1 cellular context compared by ENCODE assay signal in the genomic region with DNA sequence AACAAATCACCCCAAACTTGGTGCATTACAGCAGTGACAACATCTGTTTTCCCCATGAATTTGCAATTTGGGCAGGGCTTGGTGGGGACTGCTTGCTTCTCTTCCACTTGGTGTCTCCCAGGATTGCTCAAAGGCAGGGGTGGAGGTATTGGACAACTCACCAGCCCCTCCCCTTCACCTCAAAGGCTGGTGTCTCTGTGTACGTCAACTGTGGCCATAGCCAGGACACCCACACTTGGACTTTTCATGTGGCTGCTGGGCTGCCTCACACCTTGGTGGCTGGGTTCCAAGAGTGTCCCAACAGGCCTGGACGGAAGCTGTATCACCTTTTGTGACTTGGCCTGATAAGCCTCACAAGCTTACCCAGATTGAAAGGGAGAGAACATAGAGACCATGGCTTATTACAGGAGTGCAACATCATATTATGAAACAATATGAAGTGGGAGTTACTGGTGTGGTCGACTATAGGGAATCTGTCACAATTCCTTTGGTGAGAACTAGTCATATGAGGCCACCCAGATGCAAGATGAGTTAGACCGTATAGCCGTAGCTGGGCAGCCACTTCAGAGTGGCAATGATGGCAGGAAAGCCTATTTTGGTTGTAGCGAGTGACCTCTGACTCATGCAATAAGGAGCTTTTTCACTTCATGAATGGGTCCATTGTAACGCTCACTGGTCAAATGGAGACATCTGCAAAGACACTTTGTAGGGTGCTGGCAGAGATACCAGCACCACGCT.
TF ChIP-seq lines count a peak whose summit lies in the region.

No MANE protein-coding gene starts in this region.

TF ChIP-seq in HepG2, 621 proteins besides CTCF, POLR2A, EP300 and RAD21 (continued from another document and continues in another):
- TF ChIP-seq ZSCAN21 (CRISPR knock-in tag; IDR thresholded peaks at IDR 0.05; ENCODE audit: borderline replicate concordance) (no peak), ZFP1 (CRISPR knock-in tag; IDR thresholded peaks at IDR 0.05) (0 out of 2 replicates have a peak, but pooled peaks have one; percentile 55), POLR2G (IDR thresholded peaks at IDR 0.05; ENCODE audit: low read depth, low read length) (peak; percentile 30), SSRP1 (CRISPR knock-in tag; IDR thresholded peaks at IDR 0.05) (no peak), SCMH1 (CRISPR knock-in tag; IDR thresholded peaks at IDR 0.05; ENCODE audit: borderline replicate concordance) (no peak), ZNF12 (CRISPR knock-in tag; IDR thresholded peaks at IDR 0.05) (0 out of 2 replicates have a peak, but pooled peaks have one; percentile 45), ZNF234 (CRISPR knock-in tag; conservative IDR thresholded peaks at IDR 0.05) (no peak), MAFF (IDR thresholded peaks at IDR 0.05; ENCODE audit: low read depth, low read length) (no peak), JUNB (CRISPR knock-in tag; IDR thresholded peaks at IDR 0.05; ENCODE audit: borderline replicate concordance) (no peak), ZNF629 (CRISPR knock-in tag; conservative IDR thresholded peaks at IDR 0.05) (peak; percentile 34; the same call in 1 of the 2 replicates), ZNF331 (CRISPR knock-in tag; IDR thresholded peaks at IDR 0.05) (peak; percentile 13; the same call in 1 of the 2 replicates), NFKBIZ (CRISPR knock-in tag; IDR thresholded peaks at IDR 0.05) (no peak), SRF (IDR thresholded peaks at IDR 0.05; ENCODE audit: low read depth, low read length) (no peak), NCOA1 (CRISPR knock-in tag; IDR thresholded peaks at IDR 0.05) (no peak), ZNF337 (CRISPR knock-in tag; IDR thresholded peaks at IDR 0.05; ENCODE audit: borderline replicate concordance, low read depth) (no peak), REPIN1 (CRISPR knock-in tag; IDR thresholded peaks at IDR 0.05; ENCODE audit: borderline replicate concordance, low read depth) (no peak), FOSL1 (CRISPR knock-in tag; IDR thresholded peaks at IDR 0.05; ENCODE audit: borderline replicate concordance) (peak; percentile 53; the same call in 1 of the 2 replicates)
- TF ChIP-seq, protein P1, sequence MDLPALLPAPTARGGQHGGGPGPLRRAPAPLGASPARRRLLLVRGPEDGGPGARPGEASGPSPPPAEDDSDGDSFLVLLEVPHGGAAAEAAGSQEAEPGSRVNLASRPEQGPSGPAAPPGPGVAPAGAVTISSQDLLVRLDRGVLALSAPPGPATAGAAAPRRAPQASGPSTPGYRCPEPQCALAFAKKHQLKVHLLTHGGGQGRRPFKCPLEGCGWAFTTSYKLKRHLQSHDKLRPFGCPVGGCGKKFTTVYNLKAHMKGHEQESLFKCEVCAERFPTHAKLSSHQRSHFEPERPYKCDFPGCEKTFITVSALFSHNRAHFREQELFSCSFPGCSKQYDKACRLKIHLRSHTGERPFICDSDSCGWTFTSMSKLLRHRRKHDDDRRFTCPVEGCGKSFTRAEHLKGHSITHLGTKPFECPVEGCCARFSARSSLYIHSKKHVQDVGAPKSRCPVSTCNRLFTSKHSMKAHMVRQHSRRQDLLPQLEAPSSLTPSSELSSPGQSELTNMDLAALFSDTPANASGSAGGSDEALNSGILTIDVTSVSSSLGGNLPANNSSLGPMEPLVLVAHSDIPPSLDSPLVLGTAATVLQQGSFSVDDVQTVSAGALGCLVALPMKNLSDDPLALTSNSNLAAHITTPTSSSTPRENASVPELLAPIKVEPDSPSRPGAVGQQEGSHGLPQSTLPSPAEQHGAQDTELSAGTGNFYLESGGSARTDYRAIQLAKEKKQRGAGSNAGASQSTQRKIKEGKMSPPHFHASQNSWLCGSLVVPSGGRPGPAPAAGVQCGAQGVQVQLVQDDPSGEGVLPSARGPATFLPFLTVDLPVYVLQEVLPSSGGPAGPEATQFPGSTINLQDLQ (CRISPR knock-in tag; IDR thresholded peaks at IDR 0.05): 0 out of 2 replicates have a peak, but pooled peaks have one; percentile 40
- TF ChIP-seq, protein P2, sequence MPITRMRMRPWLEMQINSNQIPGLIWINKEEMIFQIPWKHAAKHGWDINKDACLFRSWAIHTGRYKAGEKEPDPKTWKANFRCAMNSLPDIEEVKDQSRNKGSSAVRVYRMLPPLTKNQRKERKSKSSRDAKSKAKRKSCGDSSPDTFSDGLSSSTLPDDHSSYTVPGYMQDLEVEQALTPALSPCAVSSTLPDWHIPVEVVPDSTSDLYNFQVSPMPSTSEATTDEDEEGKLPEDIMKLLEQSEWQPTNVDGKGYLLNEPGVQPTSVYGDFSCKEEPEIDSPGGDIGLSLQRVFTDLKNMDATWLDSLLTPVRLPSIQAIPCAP (CRISPR knock-in tag; IDR thresholded peaks at IDR 0.05; ENCODE audit: low read depth): no peak
- TF ChIP-seq, protein P3, sequence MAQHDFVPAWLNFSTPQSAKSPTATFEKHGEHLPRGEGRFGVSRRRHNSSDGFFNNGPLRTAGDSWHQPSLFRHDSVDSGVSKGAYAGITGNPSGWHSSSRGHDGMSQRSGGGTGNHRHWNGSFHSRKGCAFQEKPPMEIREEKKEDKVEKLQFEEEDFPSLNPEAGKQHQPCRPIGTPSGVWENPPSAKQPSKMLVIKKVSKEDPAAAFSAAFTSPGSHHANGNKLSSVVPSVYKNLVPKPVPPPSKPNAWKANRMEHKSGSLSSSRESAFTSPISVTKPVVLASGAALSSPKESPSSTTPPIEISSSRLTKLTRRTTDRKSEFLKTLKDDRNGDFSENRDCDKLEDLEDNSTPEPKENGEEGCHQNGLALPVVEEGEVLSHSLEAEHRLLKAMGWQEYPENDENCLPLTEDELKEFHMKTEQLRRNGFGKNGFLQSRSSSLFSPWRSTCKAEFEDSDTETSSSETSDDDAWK (CRISPR knock-in tag; IDR thresholded peaks at IDR 0.05): no peak
- TF ChIP-seq, protein P4, sequence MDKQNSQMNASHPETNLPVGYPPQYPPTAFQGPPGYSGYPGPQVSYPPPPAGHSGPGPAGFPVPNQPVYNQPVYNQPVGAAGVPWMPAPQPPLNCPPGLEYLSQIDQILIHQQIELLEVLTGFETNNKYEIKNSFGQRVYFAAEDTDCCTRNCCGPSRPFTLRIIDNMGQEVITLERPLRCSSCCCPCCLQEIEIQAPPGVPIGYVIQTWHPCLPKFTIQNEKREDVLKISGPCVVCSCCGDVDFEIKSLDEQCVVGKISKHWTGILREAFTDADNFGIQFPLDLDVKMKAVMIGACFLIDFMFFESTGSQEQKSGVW (CRISPR knock-in tag; IDR thresholded peaks at IDR 0.05; ENCODE audit: borderline replicate concordance): no peak
- TF ChIP-seq, protein P5, sequence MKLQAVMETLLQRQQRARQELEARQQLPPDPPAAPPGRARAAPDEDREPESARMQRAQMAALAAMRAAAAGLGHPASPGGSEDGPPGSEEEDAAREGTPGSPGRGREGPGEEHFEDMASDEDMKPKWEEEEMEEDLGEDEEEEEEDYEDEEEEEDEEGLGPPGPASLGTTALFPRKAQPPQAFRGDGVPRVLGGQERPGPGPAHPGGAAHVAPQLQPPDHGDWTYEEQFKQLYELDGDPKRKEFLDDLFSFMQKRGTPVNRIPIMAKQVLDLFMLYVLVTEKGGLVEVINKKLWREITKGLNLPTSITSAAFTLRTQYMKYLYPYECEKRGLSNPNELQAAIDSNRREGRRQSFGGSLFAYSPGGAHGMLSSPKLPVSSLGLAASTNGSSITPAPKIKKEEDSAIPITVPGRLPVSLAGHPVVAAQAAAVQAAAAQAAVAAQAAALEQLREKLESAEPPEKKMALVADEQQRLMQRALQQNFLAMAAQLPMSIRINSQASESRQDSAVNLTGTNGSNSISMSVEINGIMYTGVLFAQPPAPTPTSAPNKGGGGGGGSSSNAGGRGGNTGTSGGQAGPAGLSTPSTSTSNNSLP (IDR thresholded peaks at IDR 0.05; ENCODE audit: low read depth, low read length): no peak
- TF ChIP-seq, protein P6, sequence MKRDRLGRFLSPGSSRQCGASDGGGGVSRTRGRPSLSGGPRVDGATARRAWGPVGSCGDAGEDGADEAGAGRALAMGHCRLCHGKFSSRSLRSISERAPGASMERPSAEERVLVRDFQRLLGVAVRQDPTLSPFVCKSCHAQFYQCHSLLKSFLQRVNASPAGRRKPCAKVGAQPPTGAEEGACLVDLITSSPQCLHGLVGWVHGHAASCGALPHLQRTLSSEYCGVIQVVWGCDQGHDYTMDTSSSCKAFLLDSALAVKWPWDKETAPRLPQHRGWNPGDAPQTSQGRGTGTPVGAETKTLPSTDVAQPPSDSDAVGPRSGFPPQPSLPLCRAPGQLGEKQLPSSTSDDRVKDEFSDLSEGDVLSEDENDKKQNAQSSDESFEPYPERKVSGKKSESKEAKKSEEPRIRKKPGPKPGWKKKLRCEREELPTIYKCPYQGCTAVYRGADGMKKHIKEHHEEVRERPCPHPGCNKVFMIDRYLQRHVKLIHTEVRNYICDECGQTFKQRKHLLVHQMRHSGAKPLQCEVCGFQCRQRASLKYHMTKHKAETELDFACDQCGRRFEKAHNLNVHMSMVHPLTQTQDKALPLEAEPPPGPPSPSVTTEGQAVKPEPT (CRISPR knock-in tag; IDR thresholded peaks at IDR 0.05; ENCODE audit: low read depth): 0 out of 2 replicates have a peak, but pooled peaks have one; percentile 43
- TF ChIP-seq, protein P7, sequence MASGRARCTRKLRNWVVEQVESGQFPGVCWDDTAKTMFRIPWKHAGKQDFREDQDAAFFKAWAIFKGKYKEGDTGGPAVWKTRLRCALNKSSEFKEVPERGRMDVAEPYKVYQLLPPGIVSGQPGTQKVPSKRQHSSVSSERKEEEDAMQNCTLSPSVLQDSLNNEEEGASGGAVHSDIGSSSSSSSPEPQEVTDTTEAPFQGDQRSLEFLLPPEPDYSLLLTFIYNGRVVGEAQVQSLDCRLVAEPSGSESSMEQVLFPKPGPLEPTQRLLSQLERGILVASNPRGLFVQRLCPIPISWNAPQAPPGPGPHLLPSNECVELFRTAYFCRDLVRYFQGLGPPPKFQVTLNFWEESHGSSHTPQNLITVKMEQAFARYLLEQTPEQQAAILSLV (CRISPR knock-in tag; IDR thresholded peaks at IDR 0.05; ENCODE audit: borderline replicate concordance): no peak
- TF ChIP-seq, protein P8, sequence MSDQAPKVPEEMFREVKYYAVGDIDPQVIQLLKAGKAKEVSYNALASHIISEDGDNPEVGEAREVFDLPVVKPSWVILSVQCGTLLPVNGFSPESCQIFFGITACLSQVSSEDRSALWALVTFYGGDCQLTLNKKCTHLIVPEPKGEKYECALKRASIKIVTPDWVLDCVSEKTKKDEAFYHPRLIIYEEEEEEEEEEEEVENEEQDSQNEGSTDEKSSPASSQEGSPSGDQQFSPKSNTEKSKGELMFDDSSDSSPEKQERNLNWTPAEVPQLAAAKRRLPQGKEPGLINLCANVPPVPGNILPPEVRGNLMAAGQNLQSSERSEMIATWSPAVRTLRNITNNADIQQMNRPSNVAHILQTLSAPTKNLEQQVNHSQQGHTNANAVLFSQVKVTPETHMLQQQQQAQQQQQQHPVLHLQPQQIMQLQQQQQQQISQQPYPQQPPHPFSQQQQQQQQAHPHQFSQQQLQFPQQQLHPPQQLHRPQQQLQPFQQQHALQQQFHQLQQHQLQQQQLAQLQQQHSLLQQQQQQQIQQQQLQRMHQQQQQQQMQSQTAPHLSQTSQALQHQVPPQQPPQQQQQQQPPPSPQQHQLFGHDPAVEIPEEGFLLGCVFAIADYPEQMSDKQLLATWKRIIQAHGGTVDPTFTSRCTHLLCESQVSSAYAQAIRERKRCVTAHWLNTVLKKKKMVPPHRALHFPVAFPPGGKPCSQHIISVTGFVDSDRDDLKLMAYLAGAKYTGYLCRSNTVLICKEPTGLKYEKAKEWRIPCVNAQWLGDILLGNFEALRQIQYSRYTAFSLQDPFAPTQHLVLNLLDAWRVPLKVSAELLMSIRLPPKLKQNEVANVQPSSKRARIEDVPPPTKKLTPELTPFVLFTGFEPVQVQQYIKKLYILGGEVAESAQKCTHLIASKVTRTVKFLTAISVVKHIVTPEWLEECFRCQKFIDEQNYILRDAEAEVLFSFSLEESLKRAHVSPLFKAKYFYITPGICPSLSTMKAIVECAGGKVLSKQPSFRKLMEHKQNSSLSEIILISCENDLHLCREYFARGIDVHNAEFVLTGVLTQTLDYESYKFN (CRISPR knock-in tag; conservative IDR thresholded peaks at IDR 0.05): 0 out of 2 replicates have a peak, but pooled peaks have one; percentile 14
- TF ChIP-seq, protein P9, sequence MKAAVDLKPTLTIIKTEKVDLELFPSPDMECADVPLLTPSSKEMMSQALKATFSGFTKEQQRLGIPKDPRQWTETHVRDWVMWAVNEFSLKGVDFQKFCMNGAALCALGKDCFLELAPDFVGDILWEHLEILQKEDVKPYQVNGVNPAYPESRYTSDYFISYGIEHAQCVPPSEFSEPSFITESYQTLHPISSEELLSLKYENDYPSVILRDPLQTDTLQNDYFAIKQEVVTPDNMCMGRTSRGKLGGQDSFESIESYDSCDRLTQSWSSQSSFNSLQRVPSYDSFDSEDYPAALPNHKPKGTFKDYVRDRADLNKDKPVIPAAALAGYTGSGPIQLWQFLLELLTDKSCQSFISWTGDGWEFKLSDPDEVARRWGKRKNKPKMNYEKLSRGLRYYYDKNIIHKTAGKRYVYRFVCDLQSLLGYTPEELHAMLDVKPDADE (CRISPR knock-in tag; IDR thresholded peaks at IDR 0.05): no peak
- TF ChIP-seq, protein P10, sequence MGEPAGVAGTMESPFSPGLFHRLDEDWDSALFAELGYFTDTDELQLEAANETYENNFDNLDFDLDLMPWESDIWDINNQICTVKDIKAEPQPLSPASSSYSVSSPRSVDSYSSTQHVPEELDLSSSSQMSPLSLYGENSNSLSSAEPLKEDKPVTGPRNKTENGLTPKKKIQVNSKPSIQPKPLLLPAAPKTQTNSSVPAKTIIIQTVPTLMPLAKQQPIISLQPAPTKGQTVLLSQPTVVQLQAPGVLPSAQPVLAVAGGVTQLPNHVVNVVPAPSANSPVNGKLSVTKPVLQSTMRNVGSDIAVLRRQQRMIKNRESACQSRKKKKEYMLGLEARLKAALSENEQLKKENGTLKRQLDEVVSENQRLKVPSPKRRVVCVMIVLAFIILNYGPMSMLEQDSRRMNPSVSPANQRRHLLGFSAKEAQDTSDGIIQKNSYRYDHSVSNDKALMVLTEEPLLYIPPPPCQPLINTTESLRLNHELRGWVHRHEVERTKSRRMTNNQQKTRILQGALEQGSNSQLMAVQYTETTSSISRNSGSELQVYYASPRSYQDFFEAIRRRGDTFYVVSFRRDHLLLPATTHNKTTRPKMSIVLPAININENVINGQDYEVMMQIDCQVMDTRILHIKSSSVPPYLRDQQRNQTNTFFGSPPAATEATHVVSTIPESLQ (CRISPR knock-in tag; conservative IDR thresholded peaks at IDR 0.05): no peak
- TF ChIP-seq, protein P11, sequence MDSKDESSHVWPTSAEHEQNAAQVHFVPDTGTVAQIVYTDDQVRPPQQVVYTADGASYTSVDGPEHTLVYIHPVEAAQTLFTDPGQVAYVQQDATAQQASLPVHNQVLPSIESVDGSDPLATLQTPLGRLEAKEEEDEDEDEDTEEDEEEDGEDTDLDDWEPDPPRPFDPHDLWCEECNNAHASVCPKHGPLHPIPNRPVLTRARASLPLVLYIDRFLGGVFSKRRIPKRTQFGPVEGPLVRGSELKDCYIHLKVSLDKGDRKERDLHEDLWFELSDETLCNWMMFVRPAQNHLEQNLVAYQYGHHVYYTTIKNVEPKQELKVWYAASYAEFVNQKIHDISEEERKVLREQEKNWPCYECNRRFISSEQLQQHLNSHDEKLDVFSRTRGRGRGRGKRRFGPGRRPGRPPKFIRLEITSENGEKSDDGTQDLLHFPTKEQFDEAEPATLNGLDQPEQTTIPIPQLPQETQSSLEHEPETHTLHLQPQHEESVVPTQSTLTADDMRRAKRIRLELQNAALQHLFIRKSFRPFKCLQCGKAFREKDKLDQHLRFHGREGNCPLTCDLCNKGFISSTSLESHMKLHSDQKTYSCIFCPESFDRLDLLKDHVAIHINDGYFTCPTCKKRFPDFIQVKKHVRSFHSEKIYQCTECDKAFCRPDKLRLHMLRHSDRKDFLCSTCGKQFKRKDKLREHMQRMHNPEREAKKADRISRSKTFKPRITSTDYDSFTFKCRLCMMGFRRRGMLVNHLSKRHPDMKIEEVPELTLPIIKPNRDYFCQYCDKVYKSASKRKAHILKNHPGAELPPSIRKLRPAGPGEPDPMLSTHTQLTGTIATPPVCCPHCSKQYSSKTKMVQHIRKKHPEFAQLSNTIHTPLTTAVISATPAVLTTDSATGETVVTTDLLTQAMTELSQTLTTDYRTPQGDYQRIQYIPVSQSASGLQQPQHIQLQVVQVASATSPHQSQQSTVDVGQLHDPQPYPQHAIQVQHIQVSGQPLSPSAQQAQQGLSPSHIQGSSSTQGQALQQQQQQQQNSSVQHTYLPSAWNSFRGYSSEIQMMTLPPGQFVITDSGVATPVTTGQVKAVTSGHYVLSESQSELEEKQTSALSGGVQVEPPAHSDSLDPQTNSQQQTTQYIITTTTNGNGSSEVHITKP (CRISPR knock-in tag; IDR thresholded peaks at IDR 0.05; ENCODE audit: low read depth): peak; percentile 38; the same call in 1 of the 2 replicates
